In the genomic region with DNA sequence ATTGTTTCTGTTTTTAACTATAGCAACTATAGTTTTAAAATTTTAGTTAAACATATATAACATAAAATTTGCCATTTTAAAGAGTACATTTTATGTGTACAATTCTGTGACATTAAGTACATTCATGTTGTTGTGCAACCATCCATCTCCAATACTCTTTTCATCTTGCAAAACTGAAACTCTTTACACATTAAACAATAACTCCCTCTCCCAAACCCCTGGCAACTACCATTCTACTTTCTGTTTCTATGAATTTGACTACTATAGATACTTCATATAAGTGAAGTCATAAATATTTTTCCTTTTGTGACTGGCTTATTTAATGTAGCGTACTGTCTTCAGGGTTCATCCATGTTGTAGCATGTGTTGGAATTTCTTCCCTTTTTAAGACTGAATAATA, we compare ENCODE assay signal across 10 cellular contexts. TPM values are rescaled to one million over a fixed set of nuclear protein-coding genes. Genes with fewer than 3 reads are reported as not detected.
"Had no signal": no experiment of that assay in that cellular context is flagged by ENCODE, and none has a peak within 500 bp of the region (broad histone marks: within the 10 kb centered on the region; RNA-seq: fewer than 3 reads in every experiment).

No MANE protein-coding gene starts in this region.

- ATAC-seq: GM23338, K562 had no signal

- DNase-seq: H9, HCEC 1CT, IMR-90, KG1 had no signal

- H3K4me1 Mint-ChIP-seq: GM23338 had no signal

- H3K4me3 Mint-ChIP-seq: GM23338, H9 had no signal

- FAIRE-seq: H1, H54, HTR-8/SVneo, K562 had no signal

- H3K4me2 ChIP-seq: GM23338 had no signal

- H3K27ac Mint-ChIP-seq: GM23338, H9 had no signal

- H3K4me3 ChIP-seq: GM23338, K562 had no signal

- H2AFZ ChIP-seq: GM23338 had no signal

RNA-seq across cellular contexts. Expression of a gene that starts 25.9 kb away (rescaled TPM):
- total RNA-seq: HT-29 had no signal
